23 cellular contexts compared by ENCODE assay signal in genomic region chr20:20085812-20086211, GRCh38. TPM values are rescaled to one million over a fixed set of nuclear protein-coding genes. Genes with fewer than 3 reads are reported as not detected.
A peak's percentile ranks its signal among the peaks of the same experiment; 100 is the strongest.
DNase-seq lines count a peak whose midpoint lies in the region; ATAC-seq and TF ChIP-seq lines count a peak whose summit lies in the region.
"Had no signal": no experiment of that assay in that cellular context is flagged by ENCODE, and none has a peak within 500 bp of the region (broad histone marks: within the 10 kb centered on the region; RNA-seq: fewer than 3 reads in every experiment).

No MANE protein-coding gene starts in this region.

- TF ChIP-seq CTCF in RWPE2 (IDR thresholded peaks at IDR 0.05; ENCODE audit: poor library complexity, severe bottlenecking) = no peak
- no peak for TF ChIP-seq CTCF in left lung (IDR thresholded peaks at IDR 0.05)
- no peak for TF ChIP-seq CTCF in tibial artery (IDR thresholded peaks at IDR 0.05)
- no peak for TF ChIP-seq CTCF in osteocyte (IDR thresholded peaks at IDR 0.05)

- H3K4me1 Mint-ChIP-seq in osteocyte (ENCODE audit: unreplicated experiment) = no peaks in the 10 kb centered on the region
- H3K4me1 Mint-ChIP-seq: central memory CD8-positive, alpha-beta T cell had no signal

- no peak overlapping the region for H3K27ac ChIP-seq in RWPE2 (ENCODE audit: poor library complexity, severe bottlenecking)
- peak overlapping the region; percentile 39 for H3K27ac ChIP-seq in epithelial cell of prostate
- H3K27ac ChIP-seq in left lung = no peak overlapping the region
- peak overlapping the region in 1 of 2 donors; percentile 76 for H3K27ac ChIP-seq in tibial artery
- H3K27ac ChIP-seq: pancreas, PC-9 had no signal

- H3K4me1 ChIP-seq in RWPE2 (ENCODE audit: insufficient read depth, poor library complexity, severe bottlenecking) = no peaks in the 10 kb centered on the region
- no peaks in the 10 kb centered on the region for H3K4me1 ChIP-seq in left lung
- H3K4me1 ChIP-seq in tibial artery = peaks cover 0 to 44% (median 18%) of the 10 kb centered on the region in 4 donors
- H3K4me1 ChIP-seq: pancreas had no signal

- H3K27me3 Mint-ChIP-seq in osteocyte (ENCODE audit: unreplicated experiment) = peaks cover 38% of the 10 kb centered on the region

- no peak overlapping the region for H3K4me3 ChIP-seq in RWPE2 (ENCODE audit: severe bottlenecking)
- no peak overlapping the region for H3K4me3 ChIP-seq in left lung
- H3K4me3 ChIP-seq in tibial artery = no peak overlapping the region
- H3K4me3 ChIP-seq: pancreas, PC-9 had no signal

- DNase-seq in RWPE2 (ENCODE audit: low spot score) (no peak), epithelial cell of prostate (ENCODE audit: low read depth, low spot score) (peak; percentile 52), left lung (no peak), tibial artery (peak; percentile 47 to 72), osteocyte (ENCODE audit: extremely low spot score, unreplicated experiment) (no peak), left lobe of liver (ENCODE audit: low spot score) (no peak)
- DNase-seq: activated CD4-positive, alpha-beta T cell treated with anti-CD3 and anti-CD28 coated beads for 4 hours; activated naive CD4-positive, alpha-beta T cell treated with anti-CD3 and anti-CD28 coated beads for 36 hours; activated T-cell treated with anti-CD3 and anti-CD28 coated beads, Interleukin-2, amount 50 U/mL, for 4 hours; amygdala; CD4-positive, CD25-positive, alpha-beta regulatory T cell; H7; KG1; NCI-H1694; pancreas; PC-9; T-helper 17 cell had no signal

- H3K9me3 ChIP-seq in RWPE2 (ENCODE audit: severe bottlenecking) (no peaks in the 10 kb centered on the region), left lung (no peaks in the 10 kb centered on the region), tibial artery (no peaks in the 10 kb centered on the region)
- H3K9me3 ChIP-seq: pancreas had no signal

- H3K27me3 ChIP-seq in RWPE2 (ENCODE audit: insufficient read depth, poor library complexity, severe bottlenecking) (no peaks in the 10 kb centered on the region), left lung (peaks cover 0 to 7% of the 10 kb centered on the region in 2 donors), tibial artery (no peaks in the 10 kb centered on the region)
- H3K27me3 ChIP-seq: pancreas had no signal

- H3K36me3 ChIP-seq in RWPE2 (ENCODE audit: low read depth) = no peaks in the 10 kb centered on the region
- H3K36me3 ChIP-seq in left lung = no peaks in the 10 kb centered on the region
- H3K36me3 ChIP-seq in tibial artery = no peaks in the 10 kb centered on the region
- H3K36me3 ChIP-seq: pancreas had no signal

- intact Hi-C loops in left lung (cut with DNase I) = loop anchor here in 1 of 2 donors (5.0 kb wide), 1 partner anchor 146 kb away; no protein-coding TSS in a partner anchor
- intact Hi-C loops in tibial artery (cut with DNase I; ENCODE audit: low total_unique reads) = no loop called here

- no peaks in the 10 kb centered on the region for H3K36me3 Mint-ChIP-seq in osteocyte (ENCODE audit: unreplicated experiment)
- H3K36me3 Mint-ChIP-seq: CD4-positive, CD25-positive, alpha-beta regulatory T cell had no signal

- peak; percentile 52; the same call in 1 of the 3 replicates for ATAC-seq in RWPE2 (ENCODE audit: low read depth)
- peak; percentile 89 for ATAC-seq in left lung
- no peak for ATAC-seq in HG03159 (IDR thresholded peaks at IDR 0.05; ENCODE audit: unreplicated experiment)
- ATAC-seq in left lobe of liver = no peak
- no peak for ATAC-seq in GM18868 (IDR thresholded peaks at IDR 0.05; ENCODE audit: unreplicated experiment)
- ATAC-seq: activated T-cell treated with anti-CD3 and anti-CD28 coated beads, Interleukin-2, amount 50 U/mL, for 4 hours; T-helper 17 cell had no signal

- H3K4me3 Mint-ChIP-seq in osteocyte (ENCODE audit: unreplicated experiment) = no peak overlapping the region
- H3K4me3 Mint-ChIP-seq: activated naive CD4-positive, alpha-beta T cell treated with anti-CD3 and anti-CD28 coated beads for 36 hours; activated T-cell treated with anti-CD3 and anti-CD28 coated beads, Interleukin-2, amount 50 U/mL, for 4 hours; CD4-positive, CD25-positive, alpha-beta regulatory T cell; central memory CD8-positive, alpha-beta T cell; nephron; T-helper 17 cell had no signal

- no peaks in the 10 kb centered on the region for H3K9me3 Mint-ChIP-seq in osteocyte (ENCODE audit: unreplicated experiment)
- H3K9me3 Mint-ChIP-seq: activated naive CD4-positive, alpha-beta T cell treated with anti-CD3 and anti-CD28 coated beads for 36 hours; activated T-cell treated with anti-CD3 and anti-CD28 coated beads, Interleukin-2, amount 50 U/mL, for 4 hours; CD4-positive, CD25-positive, alpha-beta regulatory T cell; central memory CD8-positive, alpha-beta T cell; nephron had no signal

- H3K27ac Mint-ChIP-seq in osteocyte (ENCODE audit: unreplicated experiment) = no peak overlapping the region
- H3K27ac Mint-ChIP-seq: activated naive CD4-positive, alpha-beta T cell treated with anti-CD3 and anti-CD28 coated beads for 36 hours; CD4-positive, CD25-positive, alpha-beta regulatory T cell; nephron had no signal

RNA-seq across cellular contexts. Expression of gene CFAP61, which starts 33.5 kb away (rescaled TPM):
- total RNA-seq in left lung = 1 to 10 TPM in 1 of 2 donors, not detected in 1; 4.0 TPM
- total RNA-seq in osteocyte = not detected in 2 replicates
- total RNA-seq in left lobe of liver = not detected
- total RNA-seq: activated naive CD4-positive, alpha-beta T cell treated with anti-CD3 and anti-CD28 coated beads for 36 hours; CD4-positive, CD25-positive, alpha-beta regulatory T cell; glomerular endothelial cell; HT-29; T-helper 17 cell had no signal

RNA-seq across cellular contexts. Expression of gene CRNKL1, which starts 33.5 kb away (rescaled TPM):
- total RNA-seq in left lung (10 to 100 TPM; 17.9 to 20.1 TPM), osteocyte (21.8 and 21.9 TPM in 2 replicates), left lobe of liver (8.7 TPM)

Comparison
In these comparisons a context has a peak if more than half of its experiments do, and no peak if none do; other contexts are left out.
1. ATAC-seq: peak in RWPE2 (single experiment) and left lung (single experiment); none in HG03159 (single experiment), left lobe of liver (single experiment) and GM18868 (single experiment).
2. DNase-seq: peak in epithelial cell of prostate (single experiment) and tibial artery (2 of 2); none in RWPE2 (single experiment), left lung (0 of 2), osteocyte (single experiment) and left lobe of liver (single experiment).